ENCODE assay signal across 8 cellular contexts in the genomic region with DNA sequence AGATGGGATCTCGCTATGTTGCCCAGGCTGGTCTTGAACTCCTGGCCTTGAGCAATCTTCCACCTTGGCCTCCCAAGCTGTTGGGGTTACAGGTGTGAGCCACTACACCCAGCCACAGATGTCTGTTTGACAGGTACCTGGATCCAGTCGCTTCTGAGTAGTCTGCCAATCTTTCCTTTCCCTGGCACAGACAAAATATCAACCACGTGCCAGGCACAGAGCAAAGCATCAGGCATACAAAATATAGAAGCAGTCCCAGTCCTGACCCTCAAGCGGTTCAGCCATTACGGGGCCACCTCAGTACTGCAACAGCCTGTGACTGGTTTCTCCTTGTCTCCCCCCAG. TPM values are rescaled to one million over a fixed set of nuclear protein-coding genes. Genes with fewer than 3 reads are reported as not detected.
DNase-seq lines count a peak whose midpoint lies in the region; ATAC-seq and TF ChIP-seq lines count a peak whose summit lies in the region.

No MANE protein-coding gene starts in this region.

- no peak for DNase-seq in GM23338 (ENCODE audit: low spot score)
- no peak for DNase-seq in activated B cell treated with CpG ODN at 0.5 μM for 24 hours
- no peak for DNase-seq in right atrium auricular region (ENCODE audit: low spot score)
- no peak for DNase-seq in DMS79 treated with DMSO at 0.1 percent for 48 hours (lab: John Stamatoyannopoulos, UW)
- no peak for DNase-seq in NCI-H2107 treated with DMSO at 0.1 percent for 48 hours (lab: John Stamatoyannopoulos, UW; ENCODE audit: unreplicated experiment)

- peaks cover 26% of the 10 kb centered on the region for H3F3A ChIP-seq in GM23338 (replicated peaks; ENCODE audit: low read depth)

- peak overlapping the region; percentile 87; the same call in 1 of the 2 replicates for H3K27ac ChIP-seq in GM23338 (ENCODE audit: low read depth)
- H3K27ac ChIP-seq in right atrium auricular region = peak overlapping the region; percentile 79 to 84
- H3K27ac ChIP-seq in skeletal muscle tissue (ENCODE audit: low read depth, low read length) = peak overlapping the region; percentile 64

- no peaks in the 10 kb centered on the region for H3K27me3 ChIP-seq in GM23338 (ENCODE audit: insufficient read depth)
- no peaks in the 10 kb centered on the region for H3K27me3 ChIP-seq in right atrium auricular region
- no peaks in the 10 kb centered on the region for H3K27me3 ChIP-seq in skeletal muscle tissue (ENCODE audit: control insufficient read depth in 3 of 3, insufficient read depth in 3 of 3, low read length in 3 of 3)

- peaks cover 47% of the 10 kb centered on the region for H3K4me1 Mint-ChIP-seq in GM23338
- H3K4me1 Mint-ChIP-seq in activated B cell treated with CpG ODN at 0.5 μM for 24 hours = peaks cover 66% of the 10 kb centered on the region

- H4K20me1 ChIP-seq in GM23338 (replicated peaks; ENCODE audit: insufficient read depth) = peaks cover 71% of the 10 kb centered on the region

- CTCF ChIA-PET in activated B cell treated with CpG ODN at 0.5 μM for 24 hours (lab: Charles Lee) = interaction anchor here (1.0 to 2.8 kb wide), 7 partner anchors 31 to 436 kb away, joined by 3 to 12 read pairs (median 6); partner anchors contain the start of genes SNAPC2 and TIMM44

- intact Hi-C loops in activated B cell treated with CpG ODN at 0.5 μM for 24 hours (cut with micrococcal nuclease) = loop anchor here (5.0 kb wide), 3 partner anchors 51 to 349 kb away; partner anchors contain the start of genes CCL25 and CTXN1

- H3K9me3 ChIP-seq in right atrium auricular region = no peaks in the 10 kb centered on the region
- H3K9me3 ChIP-seq in skeletal muscle tissue (ENCODE audit: control insufficient read depth in 3 of 3, low read length in 3 of 3) = no peaks in the 10 kb centered on the region

- POLR2A ChIA-PET in activated B cell treated with CpG ODN at 0.5 μM for 24 hours (lab: Charles Lee) = interaction anchor here (1.4 kb wide), 1 partner anchor 58 kb away, joined by 9 read pairs; the partner anchor contains the start of gene TIMM44

- no peaks in the 10 kb centered on the region; the same call in 2 of the 3 replicates for H3K9me3 Mint-ChIP-seq in GM23338
- no peaks in the 10 kb centered on the region for H3K9me3 Mint-ChIP-seq in activated B cell treated with CpG ODN at 0.5 μM for 24 hours

- no peak for TF ChIP-seq CTCF in GM23338 (conservative IDR thresholded peaks at IDR 0.05; ENCODE audit: low read depth in 2 of 2)
- TF ChIP-seq CTCF in activated B cell treated with CpG ODN at 0.5 μM for 24 hours (IDR thresholded peaks at IDR 0.05) = no peak
- TF ChIP-seq CTCF in right atrium auricular region (IDR thresholded peaks at IDR 0.05) = no peak

- H3K36me3 Mint-ChIP-seq in GM23338 (ENCODE audit: low read depth) = peaks cover 36% of the 10 kb centered on the region
- peaks cover 17% of the 10 kb centered on the region for H3K36me3 Mint-ChIP-seq in activated B cell treated with CpG ODN at 0.5 μM for 24 hours (ENCODE audit: low read depth)

- peaks cover 17% of the 10 kb centered on the region for H3K27me3 Mint-ChIP-seq in GM23338 (ENCODE audit: insufficient read depth, low read depth, poor library complexity)
- no peaks in the 10 kb centered on the region for H3K27me3 Mint-ChIP-seq in activated B cell treated with CpG ODN at 0.5 μM for 24 hours

- peak overlapping the region; percentile 51; the same call in 1 of the 2 replicates for H3K4me3 ChIP-seq in GM23338
- peak overlapping the region in 1 of 2 donors; percentile 41 for H3K4me3 ChIP-seq in right atrium auricular region
- peak overlapping the region in 2 of 3 donors; percentile 60 to 70 for H3K4me3 ChIP-seq in skeletal muscle tissue (ENCODE audit: low read length in 3 of 3)

- peak overlapping the region; percentile 72; the same call in 2 of the 3 replicates for H3K4me3 Mint-ChIP-seq in GM23338
- peak overlapping the region; percentile 80 for H3K4me3 Mint-ChIP-seq in activated B cell treated with CpG ODN at 0.5 μM for 24 hours

- ATAC-seq in GM23338 = no peak
- ATAC-seq in activated B cell treated with CpG ODN at 0.5 μM for 24 hours (ENCODE audit: low read depth) = no peak
- no peak for ATAC-seq in HG03432 (IDR thresholded peaks at IDR 0.05; ENCODE audit: unreplicated experiment)
- ATAC-seq in GM18909 (IDR thresholded peaks at IDR 0.05; ENCODE audit: poor library complexity, unreplicated experiment) = no peak

- peak overlapping the region; percentile 95; the same call in 1 of the 2 replicates for H3K27ac Mint-ChIP-seq in GM23338
- no peak overlapping the region for H3K27ac Mint-ChIP-seq in activated B cell treated with CpG ODN at 0.5 μM for 24 hours

- H3K79me2 ChIP-seq in GM23338 (replicated peaks; ENCODE audit: insufficient read depth) = peaks cover 83% of the 10 kb centered on the region

- no peak overlapping the region for H2AFZ ChIP-seq in GM23338

- peak overlapping the region; percentile 80 for H3K4me2 ChIP-seq in GM23338

- H3K9me2 ChIP-seq in GM23338 (ENCODE audit: insufficient read depth) = no peaks in the 10 kb centered on the region

- H3K9ac ChIP-seq in skeletal muscle tissue (ENCODE audit: low read depth in 1 of 3, low read length in 3 of 3) = peak overlapping the region in 2 of 3 donors; percentile 65 to 77

- H3K4me1 ChIP-seq in GM23338 (ENCODE audit: insufficient read depth) = peaks cover 28% of the 10 kb centered on the region
- peaks cover 0 to 71% of the 10 kb centered on the region in 2 donors for H3K4me1 ChIP-seq in right atrium auricular region
- H3K4me1 ChIP-seq in skeletal muscle tissue (ENCODE audit: control insufficient read depth in 3 of 3, insufficient read depth in 3 of 3, low read length in 3 of 3) = peaks cover 46 to 64% (median 56%) of the 10 kb centered on the region in 3 donors

- H3K36me3 ChIP-seq in GM23338 (ENCODE audit: insufficient read depth) = no peaks in the 10 kb centered on the region
- no peaks in the 10 kb centered on the region for H3K36me3 ChIP-seq in right atrium auricular region
- H3K36me3 ChIP-seq in skeletal muscle tissue (ENCODE audit: control insufficient read depth in 3 of 3, insufficient read depth in 3 of 3, low read length in 3 of 3) = peaks cover 0 to 2% (median 0%) of the 10 kb centered on the region in 3 donors

TF ChIP-seq in GM23338, 12 proteins besides CTCF, POLR2A, EP300 and RAD21 (continues in another document):
- TF ChIP-seq EZH2phosphoT487 (IDR thresholded peaks at IDR 0.05; ENCODE audit: unreplicated experiment) (no peak), REST (IDR thresholded peaks at IDR 0.05; ENCODE audit: unreplicated experiment) (no peak), STAT1 (IDR thresholded peaks at IDR 0.05; ENCODE audit: unreplicated experiment) (no peak), ZNF331 (CRISPR knock-in tag; IDR thresholded peaks at IDR 0.05; ENCODE audit: low read depth) (no peak), NANOG (IDR thresholded peaks at IDR 0.05; ENCODE audit: borderline replicate concordance) (no peak), ZNF114 (CRISPR knock-in tag; IDR thresholded peaks at IDR 0.05) (no peak), JUNB (IDR thresholded peaks at IDR 0.05; ENCODE audit: unreplicated experiment) (no peak), CREB1 (CRISPR knock-in tag; IDR thresholded peaks at IDR 0.05; ENCODE audit: low read depth) (no peak), POLR2AphosphoS5 (IDR thresholded peaks at IDR 0.05; ENCODE audit: low read depth) (no peak)

RNA-seq across cellular contexts. Expression of gene ELAVL1, which starts 3.8 kb away (rescaled TPM):
- total RNA-seq in GM23338 (2014; rRNA removed; shearing (Covaris generic)) = 118 and 143 TPM in 2 replicates
- 74.1 and 81.6 TPM in 2 replicates for polyA plus RNA-seq in GM23338 (2016; fragmentation: Nextera tagmentation; extraction: Ambion mirVana)
- total RNA-seq in activated B cell treated with CpG ODN at 0.5 μM for 24 hours = 83.5 and 87.1 TPM in 2 replicates
- total RNA-seq in right atrium auricular region = 10 to 100 TPM; 31.0 to 37.4 TPM
- 16.7 TPM for total RNA-seq in skeletal muscle tissue

RNA-seq across cellular contexts. Expression of gene CCL25, which starts 50.9 kb away (rescaled TPM):
- 0.52 TPM in 1 of 2 replicates, not detected in the other for total RNA-seq in GM23338 (2014; rRNA removed; shearing (Covaris generic))
- polyA plus RNA-seq in GM23338 (2016; fragmentation: Nextera tagmentation; extraction: Ambion mirVana) = 0.73 and 0.97 TPM in 2 replicates
- total RNA-seq in activated B cell treated with CpG ODN at 0.5 μM for 24 hours (not detected in 2 replicates), right atrium auricular region (not detected), skeletal muscle tissue (not detected)

RNA-seq across cellular contexts. Expression of gene TIMM44, which starts 58.2 kb away (rescaled TPM):
- total RNA-seq in GM23338 (2014; rRNA removed; shearing (Covaris generic)) = 121 and 125 TPM in 2 replicates
- polyA plus RNA-seq in GM23338 (2016; fragmentation: Nextera tagmentation; extraction: Ambion mirVana) = 128 and 131 TPM in 2 replicates
- total RNA-seq in activated B cell treated with CpG ODN at 0.5 μM for 24 hours (78.4 and 92.5 TPM in 2 replicates), right atrium auricular region (10 to 100 TPM; 49.1 to 64.1 TPM), skeletal muscle tissue (36.0 TPM)
